1 cellular context compared by ENCODE assay signal in the genomic region with DNA sequence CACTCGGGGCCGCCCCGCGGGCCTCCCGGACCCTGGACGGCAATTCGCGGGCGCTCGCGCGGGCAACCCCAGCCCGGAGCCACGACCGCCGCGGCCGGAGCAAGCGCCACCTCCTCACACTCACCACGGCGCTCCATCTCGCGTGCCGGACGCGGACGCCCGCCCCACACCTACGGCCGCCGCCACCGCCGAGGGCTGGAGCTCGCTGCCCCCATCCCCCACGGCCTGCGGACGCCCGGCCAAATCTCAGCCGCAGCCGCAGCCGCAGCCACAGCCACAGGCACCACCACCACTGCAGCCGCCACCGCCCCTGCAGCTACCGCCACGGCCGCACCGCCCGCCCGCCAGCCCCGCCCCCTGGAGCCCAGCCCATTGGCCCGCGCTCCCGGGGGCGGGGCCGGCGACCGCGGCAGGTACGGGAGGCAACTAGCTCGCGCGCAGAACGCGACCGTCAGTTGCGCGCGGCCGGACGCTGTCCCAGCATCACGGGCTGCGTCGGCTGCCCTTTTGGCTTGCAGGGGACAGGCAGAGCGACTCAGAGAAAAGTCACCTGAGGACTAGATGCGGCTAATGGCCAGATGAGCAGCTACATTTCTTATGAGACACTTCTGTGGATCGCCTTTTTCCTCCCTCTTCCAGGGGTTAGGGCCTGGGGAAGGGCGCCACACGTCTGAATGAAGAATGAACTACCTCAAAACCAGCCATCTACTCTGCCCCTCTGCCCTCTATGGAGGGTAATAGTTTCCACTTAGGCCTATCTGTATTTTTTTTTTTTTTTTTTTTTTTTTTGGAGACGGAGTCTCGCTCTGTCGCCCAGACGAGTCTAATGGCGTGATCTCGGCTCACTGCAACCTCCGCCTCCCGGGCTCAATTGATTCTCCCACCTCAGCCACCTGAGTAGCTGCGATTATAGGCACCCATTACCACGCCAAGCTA.
A peak's percentile ranks its signal among the peaks of the same experiment; 100 is the strongest.
TF ChIP-seq lines count a peak whose summit lies in the region.

A gene with protein sequence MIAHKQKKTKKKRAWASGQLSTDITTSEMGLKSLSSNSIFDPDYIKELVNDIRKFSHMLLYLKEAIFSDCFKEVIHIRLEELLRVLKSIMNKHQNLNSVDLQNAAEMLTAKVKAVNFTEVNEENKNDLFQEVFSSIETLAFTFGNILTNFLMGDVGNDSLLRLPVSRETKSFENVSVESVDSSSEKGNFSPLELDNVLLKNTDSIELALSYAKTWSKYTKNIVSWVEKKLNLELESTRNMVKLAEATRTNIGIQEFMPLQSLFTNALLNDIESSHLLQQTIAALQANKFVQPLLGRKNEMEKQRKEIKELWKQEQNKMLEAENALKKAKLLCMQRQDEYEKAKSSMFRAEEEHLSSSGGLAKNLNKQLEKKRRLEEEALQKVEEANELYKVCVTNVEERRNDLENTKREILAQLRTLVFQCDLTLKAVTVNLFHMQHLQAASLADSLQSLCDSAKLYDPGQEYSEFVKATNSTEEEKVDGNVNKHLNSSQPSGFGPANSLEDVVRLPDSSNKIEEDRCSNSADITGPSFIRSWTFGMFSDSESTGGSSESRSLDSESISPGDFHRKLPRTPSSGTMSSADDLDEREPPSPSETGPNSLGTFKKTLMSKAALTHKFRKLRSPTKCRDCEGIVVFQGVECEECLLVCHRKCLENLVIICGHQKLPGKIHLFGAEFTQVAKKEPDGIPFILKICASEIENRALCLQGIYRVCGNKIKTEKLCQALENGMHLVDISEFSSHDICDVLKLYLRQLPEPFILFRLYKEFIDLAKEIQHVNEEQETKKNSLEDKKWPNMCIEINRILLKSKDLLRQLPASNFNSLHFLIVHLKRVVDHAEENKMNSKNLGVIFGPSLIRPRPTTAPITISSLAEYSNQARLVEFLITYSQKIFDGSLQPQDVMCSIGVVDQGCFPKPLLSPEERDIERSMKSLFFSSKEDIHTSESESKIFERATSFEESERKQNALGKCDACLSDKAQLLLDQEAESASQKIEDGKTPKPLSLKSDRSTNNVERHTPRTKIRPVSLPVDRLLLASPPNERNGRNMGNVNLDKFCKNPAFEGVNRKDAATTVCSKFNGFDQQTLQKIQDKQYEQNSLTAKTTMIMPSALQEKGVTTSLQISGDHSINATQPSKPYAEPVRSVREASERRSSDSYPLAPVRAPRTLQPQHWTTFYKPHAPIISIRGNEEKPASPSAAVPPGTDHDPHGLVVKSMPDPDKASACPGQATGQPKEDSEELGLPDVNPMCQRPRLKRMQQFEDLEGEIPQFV (minus strand): TSS at position 294 of the 936 bp plus-strand sequence. CDS start 5,973 bp downstream, outside the sequence.

TF ChIP-seq in SK-N-SH, 30 proteins besides CTCF, POLR2A, EP300 and RAD21 (continued from another document):
- TF ChIP-seq, protein P1, sequence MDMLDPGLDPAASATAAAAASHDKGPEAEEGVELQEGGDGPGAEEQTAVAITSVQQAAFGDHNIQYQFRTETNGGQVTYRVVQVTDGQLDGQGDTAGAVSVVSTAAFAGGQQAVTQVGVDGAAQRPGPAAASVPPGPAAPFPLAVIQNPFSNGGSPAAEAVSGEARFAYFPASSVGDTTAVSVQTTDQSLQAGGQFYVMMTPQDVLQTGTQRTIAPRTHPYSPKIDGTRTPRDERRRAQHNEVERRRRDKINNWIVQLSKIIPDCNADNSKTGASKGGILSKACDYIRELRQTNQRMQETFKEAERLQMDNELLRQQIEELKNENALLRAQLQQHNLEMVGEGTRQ (IDR thresholded peaks at IDR 0.05; ENCODE audit: borderline replicate concordance, low read depth, low read length): no peak
- TF ChIP-seq JUND (IDR thresholded peaks at IDR 0.05) (no peak), YY1 (IDR thresholded peaks at IDR 0.05; ENCODE audit: low read depth) (no peak), TAF1 (IDR thresholded peaks at IDR 0.05; ENCODE audit: borderline replicate concordance, low read depth, low read length) (peak; percentile 85), SMC3 (IDR thresholded peaks at IDR 0.05; ENCODE audit: low read depth, low read length) (no peak), SIN3A (IDR thresholded peaks at IDR 0.05; ENCODE audit: borderline replicate concordance, low read depth, low read length) (peak; percentile 34; the same call in 1 of the 2 replicates), FOSL2 (IDR thresholded peaks at IDR 0.05; ENCODE audit: borderline replicate concordance, low read depth) (no peak), GATA2 (CRISPR knock-in tag; IDR thresholded peaks at IDR 0.05) (no peak), TCF12 (IDR thresholded peaks at IDR 0.05) (0 out of 2 replicates have a peak, but pooled peaks have one; percentile 2), POLR2AphosphoS5 (IDR thresholded peaks at IDR 0.05; ENCODE audit: low read depth, low read length) (peak; percentile 53; the same call in 1 of the 2 replicates)
- TF ChIP-seq, protein P2, sequence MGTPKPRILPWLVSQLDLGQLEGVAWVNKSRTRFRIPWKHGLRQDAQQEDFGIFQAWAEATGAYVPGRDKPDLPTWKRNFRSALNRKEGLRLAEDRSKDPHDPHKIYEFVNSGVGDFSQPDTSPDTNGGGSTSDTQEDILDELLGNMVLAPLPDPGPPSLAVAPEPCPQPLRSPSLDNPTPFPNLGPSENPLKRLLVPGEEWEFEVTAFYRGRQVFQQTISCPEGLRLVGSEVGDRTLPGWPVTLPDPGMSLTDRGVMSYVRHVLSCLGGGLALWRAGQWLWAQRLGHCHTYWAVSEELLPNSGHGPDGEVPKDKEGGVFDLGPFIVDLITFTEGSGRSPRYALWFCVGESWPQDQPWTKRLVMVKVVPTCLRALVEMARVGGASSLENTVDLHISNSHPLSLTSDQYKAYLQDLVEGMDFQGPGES (IDR thresholded peaks at IDR 0.05; ENCODE audit: low read depth, low read length): no peak
